ENCODE assay signal across 13 cellular contexts in the genomic region with DNA sequence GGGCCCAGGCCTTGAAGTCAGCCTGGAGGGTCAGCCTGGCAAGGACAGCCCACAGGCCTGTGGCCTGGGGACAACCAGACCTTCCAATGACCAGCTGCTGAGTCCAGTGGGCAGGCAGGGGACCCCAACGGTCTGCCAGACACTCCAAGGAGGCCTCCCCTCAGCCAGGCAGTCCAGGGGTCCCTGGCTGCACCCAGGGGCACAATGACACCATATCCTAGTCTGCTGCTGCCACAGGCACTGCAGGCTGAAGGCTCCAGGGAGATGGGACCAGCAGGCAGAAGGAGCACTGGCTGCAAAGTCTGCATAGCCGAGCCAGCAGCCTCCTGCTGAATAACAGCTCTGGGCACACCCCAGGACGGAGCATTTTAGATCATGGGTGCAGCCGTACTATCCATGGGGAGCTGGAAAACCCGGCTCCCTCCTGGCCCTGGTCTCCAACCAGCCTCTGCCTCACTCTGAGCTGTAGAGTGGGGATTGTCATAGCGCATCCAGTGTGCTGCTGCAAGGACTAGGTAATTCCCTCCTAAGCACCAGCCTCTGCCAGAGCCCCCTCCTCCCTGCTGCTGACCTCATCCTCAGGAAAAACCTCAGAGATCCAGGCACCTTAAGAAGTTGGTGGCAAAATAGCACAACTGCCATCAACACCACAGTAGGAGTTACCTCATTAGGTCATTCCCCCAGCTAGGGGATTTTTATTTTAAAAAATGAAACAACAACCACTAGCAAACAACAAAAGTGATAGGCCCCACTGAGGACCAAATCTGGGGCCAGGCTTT. TPM values are rescaled to one million over a fixed set of nuclear protein-coding genes. Genes with fewer than 3 reads are reported as not detected.
DNase-seq lines count a peak whose midpoint lies in the region; ATAC-seq and TF ChIP-seq lines count a peak whose summit lies in the region.
"Had no signal": no experiment of that assay in that cellular context is flagged by ENCODE, and none has a peak within 500 bp of the region (broad histone marks: within the 10 kb centered on the region; RNA-seq: fewer than 3 reads in every experiment).

No MANE protein-coding gene starts in this region.

- intact Hi-C loops in tibial artery (cut with DNase I; ENCODE audit: low total_unique reads) = no loop called here

- H3K9me3 ChIP-seq in tibial artery = no peaks in the 10 kb centered on the region
- H3K9me3 ChIP-seq: vagina had no signal

- H3K27ac Mint-ChIP-seq in activated naive CD4-positive, alpha-beta T cell treated with anti-CD3 and anti-CD28 coated beads, Interleukin-2, amount 10 ng/mL, durations not matched to agents 7 days and 5 days = peak overlapping the region; percentile 21
- H3K27ac Mint-ChIP-seq in T-cell (peak overlapping the region; percentile 73 to 96), glutamatergic neuron (ENCODE audit: unreplicated experiment) (no peak overlapping the region)

- H3K9me3 Mint-ChIP-seq in activated naive CD4-positive, alpha-beta T cell treated with anti-CD3 and anti-CD28 coated beads, Interleukin-2, amount 10 ng/mL, durations not matched to agents 7 days and 5 days = no peaks in the 10 kb centered on the region
- no peaks in the 10 kb centered on the region for H3K9me3 Mint-ChIP-seq in T-cell
- H3K9me3 Mint-ChIP-seq in glutamatergic neuron (ENCODE audit: unreplicated experiment) = no peaks in the 10 kb centered on the region

- CTCF ChIA-PET in activated naive CD4-positive, alpha-beta T cell treated with anti-CD3 and anti-CD28 coated beads, Interleukin-2, amount 10 ng/mL, durations not matched to agents 7 days and 5 days (lab: Charles Lee) = interaction anchor here (0.6 to 7.7 kb wide), 6 partner anchors 12 to 134 kb away, joined by 3 to 50 read pairs (median 8); no protein-coding TSS in a partner anchor
- CTCF ChIA-PET in T-cell (lab: Charles Lee) = interaction anchor here (0.6 to 1.3 kb wide), 2 partner anchors 16 to 19 kb away, joined by 3 to 4 read pairs; no protein-coding TSS in a partner anchor

- peaks cover 69% of the 10 kb centered on the region for H3K4me1 Mint-ChIP-seq in activated naive CD4-positive, alpha-beta T cell treated with anti-CD3 and anti-CD28 coated beads, Interleukin-2, amount 10 ng/mL, durations not matched to agents 7 days and 5 days
- H3K4me1 Mint-ChIP-seq in T-cell (peaks cover 73 to 83% (median 79%) of the 10 kb centered on the region in 3 donors), glutamatergic neuron (ENCODE audit: low read depth, unreplicated experiment) (peaks cover 19% of the 10 kb centered on the region)

- peaks cover 2% of the 10 kb centered on the region for H3K36me3 Mint-ChIP-seq in activated naive CD4-positive, alpha-beta T cell treated with anti-CD3 and anti-CD28 coated beads, Interleukin-2, amount 10 ng/mL, durations not matched to agents 7 days and 5 days
- H3K36me3 Mint-ChIP-seq in T-cell (no peaks in the 10 kb centered on the region), glutamatergic neuron (ENCODE audit: unreplicated experiment) (no peaks in the 10 kb centered on the region)

- peaks cover 0 to 37% (median 32%) of the 10 kb centered on the region in 4 donors for H3K4me1 ChIP-seq in tibial artery
- H3K4me1 ChIP-seq: vagina had no signal

- H3K4me3 Mint-ChIP-seq in activated naive CD4-positive, alpha-beta T cell treated with anti-CD3 and anti-CD28 coated beads, Interleukin-2, amount 10 ng/mL, durations not matched to agents 7 days and 5 days = no peak overlapping the region
- H3K4me3 Mint-ChIP-seq in T-cell = peak overlapping the region in 1 of 3 donors; percentile 98
- H3K4me3 Mint-ChIP-seq in glutamatergic neuron (ENCODE audit: unreplicated experiment) = peak overlapping the region; percentile 38

- H3K36me3 ChIP-seq in tibial artery = no peaks in the 10 kb centered on the region
- H3K36me3 ChIP-seq: vagina had no signal

- POLR2A ChIA-PET in T-cell (lab: Charles Lee) = interaction anchor here (0.6 to 0.9 kb wide), 2 partner anchors 10 to 12 kb away, joined by 3 read pairs; no protein-coding TSS in a partner anchor

- H3K4me3 ChIP-seq in tibial artery = no peak overlapping the region
- H3K4me3 ChIP-seq: vagina had no signal

- H3K27ac ChIP-seq in tibial artery = peak overlapping the region; percentile 40 to 72

- no peak for DNase-seq in activated naive CD4-positive, alpha-beta T cell treated with anti-CD3 and anti-CD28 coated beads, Interleukin-2, amount 10 ng/mL, durations not matched to agents 7 days and 5 days
- DNase-seq in activated naive CD4-positive, alpha-beta T cell treated with Interleukin-2 at 50 U/mL for 16 hours = no peak
- no peak for DNase-seq in T-cell
- DNase-seq in glutamatergic neuron = no peak
- DNase-seq in tibial artery = no peak
- no peak for DNase-seq in DMS79 treated with DMSO at 0.1 percent for 48 hours (lab: John Stamatoyannopoulos, UW)
- no peak for DNase-seq in SKM-1 treated with dmso at 0.1 percent for 144 hours (lab: John Stamatoyannopoulos, UW; ENCODE audit: unreplicated experiment)
- DNase-seq: DND-41, kidney glomerular epithelial cell, NCI-H2107 had no signal

- peak in 1 of 4 experiments; percentile 23 for ATAC-seq in T-cell (replicated peaks in 1 of 4)
- ATAC-seq in HG02678 (IDR thresholded peaks at IDR 0.05; ENCODE audit: unreplicated experiment) = no peak

- TF ChIP-seq CTCF in glutamatergic neuron (IDR thresholded peaks at IDR 0.05; ENCODE audit: partially characterized antibody, unreplicated experiment) = no peak
- TF ChIP-seq CTCF in tibial artery (IDR thresholded peaks at IDR 0.05) = no peak

- H3K27me3 ChIP-seq in tibial artery = no peaks in the 10 kb centered on the region
- H3K27me3 ChIP-seq: vagina had no signal

- H3K27me3 Mint-ChIP-seq in activated naive CD4-positive, alpha-beta T cell treated with anti-CD3 and anti-CD28 coated beads, Interleukin-2, amount 10 ng/mL, durations not matched to agents 7 days and 5 days = no peaks in the 10 kb centered on the region
- no peaks in the 10 kb centered on the region for H3K27me3 Mint-ChIP-seq in T-cell
- H3K27me3 Mint-ChIP-seq in glutamatergic neuron (ENCODE audit: unreplicated experiment) = peaks cover under 1% of the 10 kb centered on the region

RNA-seq across cellular contexts. Expression of gene LAPTM5, which starts 4.8 kb away (rescaled TPM):
- 100 to 1,000 TPM; 529 to 586 (median 559) TPM for total RNA-seq in T-cell
- 0.56 TPM for total RNA-seq in glutamatergic neuron (ENCODE audit: unreplicated experiment)

RNA-seq across cellular contexts. Expression of gene MATN1, which starts 39.0 kb away (rescaled TPM):
- 1 to 10 TPM in 2 of 5 donors, under 1 TPM in 3; 0.20 to 5.5 (median 0.60) TPM for total RNA-seq in T-cell
- total RNA-seq in glutamatergic neuron (ENCODE audit: unreplicated experiment) = 0.22 TPM
- total RNA-seq: T-helper 1 cell treated with Interleukin-12 subunit alpha and Interleukin-12 subunit beta and Interleukin-4 antibody, amounts not matched to agents 30 ng/mL and 1 ng/mL, for 36 hours had no signal

Comparison
In these comparisons a context has a peak if more than half of its experiments do, and no peak if none do; other contexts are left out.
1. RNA of gene LAPTM5, which starts 4.8 kb away (total RNA-seq): 529 to 586 TPM in T-cell; 0.56 TPM in glutamatergic neuron (single experiment); every median in the first group is over 100 times any median in the second.